In the genomic region with DNA sequence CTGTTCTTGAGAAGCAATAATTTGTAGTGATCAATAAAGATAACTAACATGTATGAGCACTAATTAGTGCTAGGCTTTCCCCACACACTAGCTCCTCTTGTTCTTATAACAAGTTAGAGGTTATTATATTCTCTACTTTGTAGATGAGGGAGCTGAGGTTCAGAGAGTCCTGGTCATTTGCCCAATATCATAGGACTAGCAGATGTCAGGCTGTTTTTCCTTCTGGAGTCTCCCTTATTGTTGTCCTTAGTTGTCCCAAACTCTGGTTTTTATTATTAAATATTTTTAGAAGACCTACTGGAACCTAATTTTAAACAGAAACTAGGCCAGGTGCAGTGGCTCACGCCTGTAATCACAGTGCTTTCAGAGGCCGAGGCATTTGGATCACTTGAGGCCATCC, we compare ENCODE assay signal across 19 cellular contexts.
"Had no signal": no experiment of that assay in that cellular context is flagged by ENCODE, and none has a peak within 500 bp of the region (broad histone marks: within the 10 kb centered on the region; RNA-seq: fewer than 3 reads in every experiment).

No MANE protein-coding gene starts in this region.

- H3K9me3 ChIP-seq: body of pancreas, heart left ventricle, tibial nerve, vagina had no signal

- H3K27me3 ChIP-seq: body of pancreas, heart left ventricle, tibial nerve, vagina had no signal

- H3K27ac ChIP-seq: heart left ventricle, tibial nerve, vagina had no signal

- H3K27me3 Mint-ChIP-seq: activated naive CD8-positive, alpha-beta T cell had no signal

- H3K4me3 ChIP-seq: body of pancreas, heart left ventricle, tibial nerve, vagina had no signal

- H3K9me3 Mint-ChIP-seq: immature natural killer cell, nephron had no signal

- H3K27ac Mint-ChIP-seq: activated naive CD8-positive, alpha-beta T cell; activated T-cell treated with anti-CD3 and anti-CD28 coated beads, Interleukin-2, amount 50 U/mL, for 72 hours; nephron had no signal

- ATAC-seq: activated CD8-positive, alpha-beta T cell treated with anti-CD3 and anti-CD28 coated beads for 36 hours; activated T-cell treated with anti-CD3 and anti-CD28 coated beads, Interleukin-2, amount 50 U/mL, for 72 hours; heart left ventricle had no signal

- H3K36me3 Mint-ChIP-seq: immature natural killer cell had no signal

- H3K36me3 ChIP-seq: heart left ventricle, tibial nerve, vagina had no signal

- DNase-seq: activated CD4-positive, alpha-beta T cell treated with anti-CD3 and anti-CD28 coated beads for 1 hour; activated CD8-positive, alpha-beta memory T cell treated with anti-CD3 and anti-CD28 coated beads, Interleukin-2, amount 50 U/mL, for 4 hours; activated CD8-positive, alpha-beta T cell treated with anti-CD3 and anti-CD28 coated beads for 36 hours; activated gamma-delta T cell treated with Interleukin-2 at 50 U/mL for 16 hours; activated T-cell treated with anti-CD3 and anti-CD28 coated beads, Interleukin-2, amount 50 U/mL, for 72 hours; amygdala; body of pancreas; central memory CD4-positive, alpha-beta T cell; effector CD8-positive, alpha-beta T cell; foreskin melanocyte; heart left ventricle; immature natural killer cell; nucleus accumbens; stimulated activated CD4-positive, alpha-beta T cell treated with anti-CD3 and anti-CD28 coated beads, Interleukin-4, amount 100 ng/mL, for 1 hour; stimulated activated naive CD4-positive, alpha-beta T cell had no signal

- H3K4me3 Mint-ChIP-seq: activated CD8-positive, alpha-beta T cell treated with anti-CD3 and anti-CD28 coated beads for 36 hours; activated naive CD8-positive, alpha-beta T cell; immature natural killer cell; nephron had no signal
